Comparison of ENCODE assay signal across 8 cellular contexts in genomic region chr6:128516514-128516898, GRCh38. TPM values are rescaled to one million over a fixed set of nuclear protein-coding genes. Genes with fewer than 3 reads are reported as not detected.
DNase-seq lines count a peak whose midpoint lies in the region; ATAC-seq and TF ChIP-seq lines count a peak whose summit lies in the region.

No MANE protein-coding gene starts in this region.

- H3K36me3 Mint-ChIP-seq in natural killer cell: no peaks in the 10 kb centered on the region

- TF ChIP-seq CTCF in AG10803 (conservative IDR thresholded peaks at IDR 0.05; ENCODE audit: low read length) (peak; percentile 56), brain microvascular endothelial cell (IDR thresholded peaks at IDR 0.05; ENCODE audit: low read depth, low read length, missing control alignments) (peak; percentile 38), lower lobe of right lung (IDR thresholded peaks at IDR 0.05) (peak; percentile 22), natural killer cell (IDR thresholded peaks at IDR 0.05) (no peak)

- H3K27me3 ChIP-seq in brain microvascular endothelial cell (replicated peaks): no peaks in the 10 kb centered on the region
- peaks cover 6% of the 10 kb centered on the region for H3K27me3 ChIP-seq in lower lobe of right lung (ENCODE audit: low read depth)

- H3K4me1 Mint-ChIP-seq in natural killer cell: peaks cover 22 to 25% of the 10 kb centered on the region in 2 donors

- H3K9me3 Mint-ChIP-seq in natural killer cell: no peaks in the 10 kb centered on the region

- H3K4me3 ChIP-seq in AG10803 (ENCODE audit: low read length) (no peak overlapping the region), brain microvascular endothelial cell (ENCODE audit: low read depth, low read length) (no peak overlapping the region), lower lobe of right lung (no peak overlapping the region)

- H3K36me3 ChIP-seq in brain microvascular endothelial cell (replicated peaks): no peaks in the 10 kb centered on the region
- no peaks in the 10 kb centered on the region for H3K36me3 ChIP-seq in lower lobe of right lung

- H3K9me3 ChIP-seq in lower lobe of right lung: no peaks in the 10 kb centered on the region

- in situ Hi-C loops in brain microvascular endothelial cell (cut with HindIII; ENCODE audit: low pct_ligation_motif_present, low sequenced_read_pairs): no loop called here

- H3K27me3 Mint-ChIP-seq in natural killer cell (ENCODE audit: low read depth in 2 of 2): peaks cover 42 to 54% of the 10 kb centered on the region in 2 donors

- H3K4me3 Mint-ChIP-seq in natural killer cell: no peak overlapping the region

- no peak overlapping the region for H3K27ac Mint-ChIP-seq in natural killer cell

- ATAC-seq in lower lobe of right lung: no peak
- ATAC-seq in GM21723 (IDR thresholded peaks at IDR 0.05; ENCODE audit: unreplicated experiment): no peak
- no peak for ATAC-seq in natural killer cell
- ATAC-seq in HG02678 (IDR thresholded peaks at IDR 0.05; ENCODE audit: unreplicated experiment): no peak

- DNase-seq in AG10803 (ENCODE audit: low read depth): peak; percentile 36
- DNase-seq in HT1080 (ENCODE audit: low read depth): peak; percentile 37
- DNase-seq in brain microvascular endothelial cell: no peak
- DNase-seq in lower lobe of right lung: no peak
- no peak for DNase-seq in natural killer cell
- no peak for DNase-seq in middle frontal gyrus (ENCODE audit: extremely low spot score, low spot score)

- H3K4me1 ChIP-seq in lower lobe of right lung: peaks cover 36% of the 10 kb centered on the region

- peak overlapping the region; percentile 60 for H3K27ac ChIP-seq in brain microvascular endothelial cell
- H3K27ac ChIP-seq in lower lobe of right lung: no peak overlapping the region

- intact Hi-C loops in lower lobe of right lung (cut with DNase I): no loop called here
- intact Hi-C loops in natural killer cell (cut with micrococcal nuclease): no loop called here

RNA-seq across cellular contexts. Expression of gene PTPRK, which starts 3.9 kb away (rescaled TPM):
- 51.7 and 102 TPM in 2 replicates for total RNA-seq in HT1080 (2014; rRNA removed; shearing (Covaris generic))
- polyA plus RNA-seq in HT1080 (2015; cell fraction: cytosol; rRNA removed): 28.8 and 57.3 TPM in 2 replicates
- 66.1 and 74.0 TPM in 2 replicates for polyA plus RNA-seq in HT1080 (2015; cell fraction: nucleus; rRNA removed)
- 62.7 TPM for total RNA-seq in lower lobe of right lung
- total RNA-seq in natural killer cell: 1 to 10 TPM in 1 of 3 donors, under 1 TPM in 2; 0.14 to 1.2 (median 0.95) TPM

Comparison
In these comparisons a context has a peak if more than half of its experiments do, and no peak if none do; other contexts are left out.
1. DNase-seq: peak in AG10803 (single experiment) and HT1080 (single experiment); none in brain microvascular endothelial cell (single experiment), lower lobe of right lung (single experiment), natural killer cell (single experiment) and middle frontal gyrus (single experiment).
2. RNA of gene PTPRK, which starts 3.9 kb away (total RNA-seq): 51.7 to 102 TPM in HT1080 and 62.7 TPM in lower lobe of right lung (single experiment); 0.14 to 1.2 TPM in natural killer cell; every median in the first group is over 10 times any median in the second.